Comparison of ENCODE assay signal across 1 cellular context in genomic region chr9:95939472-95939871, GRCh38.
TF ChIP-seq lines count a peak whose summit lies in the region.

No MANE protein-coding gene starts in this region.

TF ChIP-seq in WTC11, 78 proteins besides CTCF, POLR2A, EP300 and RAD21 (continued from another document):
- TF ChIP-seq ZNF121 (CRISPR knock-in tag; IDR thresholded peaks at IDR 0.05) (no peak), IRF2 (CRISPR knock-in tag; IDR thresholded peaks at IDR 0.05; ENCODE audit: borderline replicate concordance, low read depth) (no peak), NFYB (CRISPR knock-in tag; conservative IDR thresholded peaks at IDR 0.05; ENCODE audit: low read depth) (no peak), ZMAT4 (CRISPR knock-in tag; IDR thresholded peaks at IDR 0.05) (no peak)
- TF ChIP-seq, protein P1, sequence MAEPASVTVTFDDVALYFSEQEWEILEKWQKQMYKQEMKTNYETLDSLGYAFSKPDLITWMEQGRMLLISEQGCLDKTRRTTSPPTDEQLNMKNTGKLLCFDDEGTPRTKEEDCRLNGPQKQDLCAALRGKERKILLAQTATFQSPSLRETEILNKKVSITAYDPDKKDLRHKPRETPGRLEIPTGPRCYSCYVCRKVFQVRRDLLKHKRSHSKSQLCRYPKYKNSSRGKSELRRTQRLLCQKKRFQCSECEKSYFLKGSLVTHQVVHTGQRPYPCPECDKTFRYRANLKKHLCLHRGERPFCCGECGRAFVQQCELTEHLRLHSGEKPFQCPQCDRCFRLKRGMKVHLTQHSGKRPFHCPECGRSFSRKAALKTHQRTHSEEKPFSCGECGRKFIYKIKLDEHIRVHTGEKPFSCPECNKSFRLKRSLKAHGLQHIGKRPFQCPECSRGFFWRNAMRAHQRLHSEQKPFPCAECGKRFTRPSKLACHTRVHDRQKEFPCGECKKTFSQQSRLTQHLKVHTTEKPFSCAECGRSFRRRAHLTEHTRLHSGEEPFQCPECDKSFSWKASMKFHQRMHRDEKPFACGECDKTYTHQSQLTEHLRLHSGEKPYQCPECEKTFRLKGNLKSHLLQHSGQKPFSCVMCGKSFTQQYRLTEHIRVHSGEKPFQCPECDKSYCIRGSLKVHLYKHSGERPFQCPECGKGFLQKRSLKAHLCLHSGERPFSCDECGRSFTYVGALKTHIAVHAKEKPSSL (CRISPR knock-in tag; conservative IDR thresholded peaks at IDR 0.05), result no peak
